13 cellular contexts compared by ENCODE assay signal in genomic region chr13:72537782-72538181, GRCh38.
DNase-seq lines count a peak whose midpoint lies in the region; TF ChIP-seq lines count a peak whose summit lies in the region.
"Had no signal": no experiment of that assay in that cellular context is flagged by ENCODE, and none has a peak within 500 bp of the region (broad histone marks: within the 10 kb centered on the region; RNA-seq: fewer than 3 reads in every experiment).

No MANE protein-coding gene starts in this region.

- no peak overlapping the region for H3K14ac ChIP-seq in mesenchymal stem cell (ENCODE audit: low read length in 2 of 2)

- TF ChIP-seq CTCF in colonic mucosa (IDR thresholded peaks at IDR 0.05), result no peak
- no peak for TF ChIP-seq CTCF in smooth muscle cell (IDR thresholded peaks at IDR 0.05; ENCODE audit: borderline replicate concordance, insufficient read depth, poor library complexity, severe bottlenecking)

- H3K4me3 ChIP-seq in colonic mucosa (no peak overlapping the region), mesenchymal stem cell (ENCODE audit: insufficient read depth in 1 of 2, low read depth in 1 of 2, low read length in 2 of 2) (no peak overlapping the region), smooth muscle cell (no peak overlapping the region)
- H3K4me3 ChIP-seq: HAP-1 had no signal

- no peak overlapping the region for H4K8ac ChIP-seq in mesenchymal stem cell (ENCODE audit: low read length)

- no peaks in the 10 kb centered on the region for H4K20me1 ChIP-seq in smooth muscle cell (ENCODE audit: low read depth)

- H2AK5ac ChIP-seq in mesenchymal stem cell (ENCODE audit: low read length, severe bottlenecking), result no peak overlapping the region

- no peak overlapping the region for H2BK120ac ChIP-seq in mesenchymal stem cell (ENCODE audit: low read depth, low read length)

- H2BK15ac ChIP-seq in mesenchymal stem cell (ENCODE audit: low read depth, poor library complexity, severe bottlenecking), result no peak overlapping the region

- H3F3A ChIP-seq in smooth muscle cell (ENCODE audit: low read depth), result no peaks in the 10 kb centered on the region

- H3K79me1 ChIP-seq in mesenchymal stem cell (replicated peaks; ENCODE audit: low read length, poor library complexity, severe bottlenecking), result no peaks in the 10 kb centered on the region

- DNase-seq in colonic mucosa (no peak), mesenchymal stem cell (no peak), smooth muscle cell (lab: John Stamatoyannopoulos, UW; ENCODE audit: unreplicated experiment) (no peak), NCI-H524 (lab: John Stamatoyannopoulos, UW) (no peak), SHP77 (lab: John Stamatoyannopoulos, UW) (no peak), T-helper 2 cell (no peak)
- DNase-seq: AML-193; Caco-2; CD4-positive, alpha-beta T cell; IMR-90 had no signal

- no peak overlapping the region for H2BK12ac ChIP-seq in mesenchymal stem cell (ENCODE audit: low read length in 2 of 2)

- H3K9me3 ChIP-seq in colonic mucosa (no peaks in the 10 kb centered on the region), mesenchymal stem cell (ENCODE audit: control insufficient read depth, low read length) (no peaks in the 10 kb centered on the region), smooth muscle cell (replicated peaks; ENCODE audit: low read depth) (no peaks in the 10 kb centered on the region)
- H3K9me3 ChIP-seq: Caco-2, HAP-1 had no signal

- H3K27me3 ChIP-seq in colonic mucosa (no peaks in the 10 kb centered on the region), mesenchymal stem cell (ENCODE audit: control insufficient read depth in 1 of 2, insufficient read depth in 1 of 2, low read length in 2 of 2) (no peaks in the 10 kb centered on the region), smooth muscle cell (ENCODE audit: low read depth) (no peaks in the 10 kb centered on the region)

- H3K4me1 ChIP-seq in colonic mucosa (peaks cover 3% of the 10 kb centered on the region), mesenchymal stem cell (ENCODE audit: control insufficient read depth, insufficient read depth, low read depth, low read length) (peaks cover 7% of the 10 kb centered on the region), smooth muscle cell (ENCODE audit: low read depth) (no peaks in the 10 kb centered on the region)
- H3K4me1 ChIP-seq: Caco-2, HAP-1 had no signal

- H2AFZ ChIP-seq in mesenchymal stem cell (ENCODE audit: low read depth, low read length), result no peak overlapping the region
- peak overlapping the region; percentile 94 for H2AFZ ChIP-seq in smooth muscle cell (ENCODE audit: low read depth)

- H3K9ac ChIP-seq in colonic mucosa (ENCODE audit: low read depth in 2 of 2, low read length in 2 of 2), result no peak overlapping the region
- H3K9ac ChIP-seq in mesenchymal stem cell (ENCODE audit: low read length), result no peak overlapping the region
- H3K9ac ChIP-seq in smooth muscle cell (ENCODE audit: low read depth), result no peak overlapping the region

- 100% methylated on average over 1 of the region's 2 CpGs for whole genome bisulfite sequencing in mesenchymal stem cell
- WGBS in smooth muscle cell (ENCODE audit: low lambda C conversion rate), result 97% methylated on average over 2 of the region's 2 CpGs

- no peak overlapping the region for H3K4ac ChIP-seq in mesenchymal stem cell (ENCODE audit: low read depth in 1 of 2, low read length in 2 of 2)

- H4K91ac ChIP-seq in mesenchymal stem cell (ENCODE audit: low read length), result no peak overlapping the region

- H3K36me3 ChIP-seq in colonic mucosa (no peaks in the 10 kb centered on the region), mesenchymal stem cell (ENCODE audit: control insufficient read depth in 1 of 2, insufficient read depth in 2 of 2, low read depth in 1 of 2, low read length in 2 of 2) (no peaks in the 10 kb centered on the region), smooth muscle cell (ENCODE audit: low read depth) (no peaks in the 10 kb centered on the region)
- H3K36me3 ChIP-seq: HAP-1 had no signal

- no peak overlapping the region for H3K23ac ChIP-seq in mesenchymal stem cell (ENCODE audit: low read length in 2 of 2)

- intact Hi-C loops in colonic mucosa (cut with DNase I), result no loop called here

- H3K79me2 ChIP-seq in smooth muscle cell (ENCODE audit: low read depth), result no peaks in the 10 kb centered on the region

- H2BK5ac ChIP-seq in mesenchymal stem cell (ENCODE audit: low read depth, low read length, poor library complexity, severe bottlenecking), result no peak overlapping the region

- H3K4me2 ChIP-seq in mesenchymal stem cell (ENCODE audit: low read length, poor library complexity, severe bottlenecking), result no peak overlapping the region
- H3K4me2 ChIP-seq in smooth muscle cell, result peak overlapping the region; percentile 45

- H3K27ac ChIP-seq in colonic mucosa (peak overlapping the region; percentile 57), mesenchymal stem cell (ENCODE audit: low read length, poor library complexity, severe bottlenecking) (peak overlapping the region; percentile 11), smooth muscle cell (ENCODE audit: low read depth) (no peak overlapping the region)
- H3K27ac ChIP-seq: C4-2B, HL-60 had no signal

- no peak overlapping the region for H3K18ac ChIP-seq in mesenchymal stem cell (ENCODE audit: low read depth in 1 of 2, low read length in 2 of 2)
